1 cellular context compared by ENCODE assay signal in the genomic region with DNA sequence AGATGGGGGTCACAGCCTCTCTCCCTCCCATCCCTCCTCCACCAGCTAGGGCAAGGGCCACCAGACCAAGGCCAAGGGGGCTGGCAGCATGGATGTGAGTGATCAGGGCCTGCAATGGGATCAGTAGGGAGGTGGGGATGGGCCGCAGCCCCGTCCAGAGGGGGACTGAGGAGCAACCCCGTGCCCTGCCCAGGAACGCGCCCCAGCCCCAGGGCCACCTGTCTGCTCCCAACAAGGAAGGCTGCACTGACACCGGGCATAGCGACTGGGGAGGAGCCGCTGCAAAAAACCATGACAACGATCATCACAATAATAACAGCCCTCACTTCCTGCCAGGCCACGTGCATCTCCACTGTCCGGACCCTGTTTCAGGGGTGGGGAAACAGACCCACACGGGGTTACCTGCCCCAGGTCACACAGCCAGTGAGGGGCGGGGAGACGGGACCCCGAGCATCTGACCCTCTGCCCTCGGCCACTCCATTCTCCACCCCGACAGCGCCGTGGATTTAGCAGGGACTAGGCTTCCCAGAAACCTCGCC.
TF ChIP-seq lines count a peak whose summit lies in the region.

No MANE protein-coding gene starts in this region.

TF ChIP-seq in WTC11, 78 proteins besides CTCF, POLR2A, EP300 and RAD21 (continued from another document):
- TF ChIP-seq, protein P1, sequence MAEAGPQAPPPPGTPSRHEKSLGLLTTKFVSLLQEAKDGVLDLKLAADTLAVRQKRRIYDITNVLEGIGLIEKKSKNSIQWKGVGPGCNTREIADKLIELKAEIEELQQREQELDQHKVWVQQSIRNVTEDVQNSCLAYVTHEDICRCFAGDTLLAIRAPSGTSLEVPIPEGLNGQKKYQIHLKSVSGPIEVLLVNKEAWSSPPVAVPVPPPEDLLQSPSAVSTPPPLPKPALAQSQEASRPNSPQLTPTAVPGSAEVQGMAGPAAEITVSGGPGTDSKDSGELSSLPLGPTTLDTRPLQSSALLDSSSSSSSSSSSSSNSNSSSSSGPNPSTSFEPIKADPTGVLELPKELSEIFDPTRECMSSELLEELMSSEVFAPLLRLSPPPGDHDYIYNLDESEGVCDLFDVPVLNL (CRISPR knock-in tag; IDR thresholded peaks at IDR 0.05; ENCODE audit: borderline replicate concordance, low read depth): no peak
- no peak for TF ChIP-seq ZNF396 (CRISPR knock-in tag; IDR thresholded peaks at IDR 0.05; ENCODE audit: borderline replicate concordance)
- no peak for TF ChIP-seq SMAD3 (CRISPR knock-in tag; IDR thresholded peaks at IDR 0.05; ENCODE audit: borderline replicate concordance)
- no peak for TF ChIP-seq NFE2L1 (CRISPR knock-in tag; IDR thresholded peaks at IDR 0.05)
- TF ChIP-seq, protein P2, sequence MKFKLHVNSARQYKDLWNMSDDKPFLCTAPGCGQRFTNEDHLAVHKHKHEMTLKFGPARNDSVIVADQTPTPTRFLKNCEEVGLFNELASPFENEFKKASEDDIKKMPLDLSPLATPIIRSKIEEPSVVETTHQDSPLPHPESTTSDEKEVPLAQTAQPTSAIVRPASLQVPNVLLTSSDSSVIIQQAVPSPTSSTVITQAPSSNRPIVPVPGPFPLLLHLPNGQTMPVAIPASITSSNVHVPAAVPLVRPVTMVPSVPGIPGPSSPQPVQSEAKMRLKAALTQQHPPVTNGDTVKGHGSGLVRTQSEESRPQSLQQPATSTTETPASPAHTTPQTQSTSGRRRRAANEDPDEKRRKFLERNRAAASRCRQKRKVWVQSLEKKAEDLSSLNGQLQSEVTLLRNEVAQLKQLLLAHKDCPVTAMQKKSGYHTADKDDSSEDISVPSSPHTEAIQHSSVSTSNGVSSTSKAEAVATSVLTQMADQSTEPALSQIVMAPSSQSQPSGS (CRISPR knock-in tag; IDR thresholded peaks at IDR 0.05; ENCODE audit: borderline replicate concordance, low read depth): no peak
- no peak for TF ChIP-seq KAT7 (CRISPR knock-in tag; IDR thresholded peaks at IDR 0.05; ENCODE audit: borderline replicate concordance)
